In the genomic region with DNA sequence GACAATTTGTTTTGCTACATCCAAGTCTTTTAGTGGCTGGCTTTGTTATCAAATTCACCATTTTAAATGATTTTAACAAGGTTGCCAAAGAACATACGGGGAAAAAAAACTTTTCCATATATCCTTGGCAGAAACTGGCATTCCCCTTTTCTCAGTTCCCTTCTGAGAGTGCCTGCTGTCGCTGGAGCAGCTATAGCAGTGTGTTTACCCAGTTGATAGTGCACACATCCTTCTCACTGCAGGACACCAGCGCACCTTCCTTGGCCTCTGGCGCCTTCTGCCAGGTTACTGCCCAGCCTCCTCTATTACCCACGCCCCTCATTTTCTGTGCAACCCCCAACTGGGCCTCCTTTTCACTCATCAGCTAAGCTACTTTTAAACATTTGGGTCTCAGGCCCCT, we compare ENCODE assay signal across 13 cellular contexts.
DNase-seq lines count a peak whose midpoint lies in the region; ATAC-seq and TF ChIP-seq lines count a peak whose summit lies in the region.
"Had no signal": no experiment of that assay in that cellular context is flagged by ENCODE, and none has a peak within 500 bp of the region (broad histone marks: within the 10 kb centered on the region; RNA-seq: fewer than 3 reads in every experiment).

No MANE protein-coding gene starts in this region.

- intact Hi-C loops in dendritic cell treated with granulocyte-macrophage colony-stimulating factor and Interleukin-4, amounts not matched to agents 40 ng/mL and 50 ng/mL, for 4 days (cut with micrococcal nuclease): loop anchor here (5.0 kb wide), 2 partner anchors 124 to 461 kb away; no protein-coding TSS in a partner anchor
- intact Hi-C loops in vagina (cut with DNase I): no loop called here

- no peaks in the 10 kb centered on the region for H3K9me3 ChIP-seq in vagina

- peak overlapping the region; percentile 1 for H3K27ac Mint-ChIP-seq in activated T-cell treated with anti-CD3 and anti-CD28 coated beads, Interleukin-2, amount 50 U/mL, for 24 hours
- H3K27ac Mint-ChIP-seq in T-cell: peak overlapping the region; percentile 23 to 74
- peak overlapping the region; percentile 31 for H3K27ac Mint-ChIP-seq in dendritic cell treated with granulocyte-macrophage colony-stimulating factor and Interleukin-4, amounts not matched to agents 40 ng/mL and 50 ng/mL, for 4 days

- H3K4me3 ChIP-seq in vagina: no peak overlapping the region

- H3K4me1 Mint-ChIP-seq in activated T-cell treated with anti-CD3 and anti-CD28 coated beads, Interleukin-2, amount 50 U/mL, for 24 hours (ENCODE audit: low read depth): peaks cover 35% of the 10 kb centered on the region
- H3K4me1 Mint-ChIP-seq in T-cell: peaks cover 46 to 61% (median 55%) of the 10 kb centered on the region in 3 donors
- peaks cover 69% of the 10 kb centered on the region for H3K4me1 Mint-ChIP-seq in dendritic cell treated with granulocyte-macrophage colony-stimulating factor and Interleukin-4, amounts not matched to agents 40 ng/mL and 50 ng/mL, for 4 days (ENCODE audit: low read depth)

- DNase-seq in activated T-cell treated with anti-CD3 and anti-CD28 coated beads, Interleukin-2, amount 50 U/mL, for 24 hours: no peak
- no peak for DNase-seq in activated T-cell treated with anti-CD3 and anti-CD28 coated beads, Interleukin-2, amount 50 U/mL, for 48 hours
- DNase-seq in T-cell (no peak), vagina (ENCODE audit: extremely low spot score in 2 of 2) (no peak)
- DNase-seq in stimulated activated naive CD4-positive, alpha-beta T cell (lab: John Stamatoyannopoulos, UW): no peak
- DNase-seq: H7, Kasumi-1, MM.1S, NCI-H1105, NCI-H187, NCI-H526 treated with DMSO at 0.1 percent for 48 hours had no signal

- H3K4me3 Mint-ChIP-seq in activated T-cell treated with anti-CD3 and anti-CD28 coated beads, Interleukin-2, amount 50 U/mL, for 24 hours: no peak overlapping the region
- H3K4me3 Mint-ChIP-seq in T-cell: no peak overlapping the region
- no peak overlapping the region for H3K4me3 Mint-ChIP-seq in dendritic cell treated with granulocyte-macrophage colony-stimulating factor and Interleukin-4, amounts not matched to agents 40 ng/mL and 50 ng/mL, for 4 days

- TF ChIP-seq CTCF in vagina (IDR thresholded peaks at IDR 0.05): no peak

- H3K27me3 Mint-ChIP-seq in activated T-cell treated with anti-CD3 and anti-CD28 coated beads, Interleukin-2, amount 50 U/mL, for 24 hours: no peaks in the 10 kb centered on the region
- H3K27me3 Mint-ChIP-seq in T-cell: no peaks in the 10 kb centered on the region
- H3K27me3 Mint-ChIP-seq in dendritic cell treated with granulocyte-macrophage colony-stimulating factor and Interleukin-4, amounts not matched to agents 40 ng/mL and 50 ng/mL, for 4 days: no peaks in the 10 kb centered on the region

- POLR2A ChIA-PET in T-cell (lab: Charles Lee): interaction anchor here (0.6 to 0.7 kb wide), 3 partner anchors 9 to 208 kb away, joined by 3 to 4 read pairs (median 3); no protein-coding TSS in a partner anchor

- peaks cover 0 to 4% of the 10 kb centered on the region in 2 donors for H3K36me3 ChIP-seq in vagina

- no peaks in the 10 kb centered on the region for H3K9me3 Mint-ChIP-seq in activated T-cell treated with anti-CD3 and anti-CD28 coated beads, Interleukin-2, amount 50 U/mL, for 24 hours
- H3K9me3 Mint-ChIP-seq in T-cell: no peaks in the 10 kb centered on the region
- no peaks in the 10 kb centered on the region for H3K9me3 Mint-ChIP-seq in dendritic cell treated with granulocyte-macrophage colony-stimulating factor and Interleukin-4, amounts not matched to agents 40 ng/mL and 50 ng/mL, for 4 days

- peaks cover 42% of the 10 kb centered on the region for H3K4me1 ChIP-seq in vagina

- H3K36me3 Mint-ChIP-seq in activated T-cell treated with anti-CD3 and anti-CD28 coated beads, Interleukin-2, amount 50 U/mL, for 24 hours (ENCODE audit: low read depth): peaks cover 4% of the 10 kb centered on the region
- H3K36me3 Mint-ChIP-seq in T-cell: peaks cover 9% of the 10 kb centered on the region
- H3K36me3 Mint-ChIP-seq in dendritic cell treated with granulocyte-macrophage colony-stimulating factor and Interleukin-4, amounts not matched to agents 40 ng/mL and 50 ng/mL, for 4 days (ENCODE audit: low read depth): peaks cover 18% of the 10 kb centered on the region

- TF ChIP-seq POLR2A in vagina (IDR thresholded peaks at IDR 0.05): no peak

- H3K27ac ChIP-seq in vagina: no peak overlapping the region

- H3K27me3 ChIP-seq in vagina: no peaks in the 10 kb centered on the region

- CTCF ChIA-PET in T-cell (lab: Charles Lee): no interaction called here

- ATAC-seq in T-cell (replicated peaks in 1 of 4): no peak
- no peak for ATAC-seq in activated CD4-positive, CD25-positive, alpha-beta regulatory T cell treated with anti-CD3 and anti-CD28 coated beads, Interleukin-2, amount 50 U/mL, for 24 hours
